Comparison of ENCODE assay signal across 9 cellular contexts in the genomic region with DNA sequence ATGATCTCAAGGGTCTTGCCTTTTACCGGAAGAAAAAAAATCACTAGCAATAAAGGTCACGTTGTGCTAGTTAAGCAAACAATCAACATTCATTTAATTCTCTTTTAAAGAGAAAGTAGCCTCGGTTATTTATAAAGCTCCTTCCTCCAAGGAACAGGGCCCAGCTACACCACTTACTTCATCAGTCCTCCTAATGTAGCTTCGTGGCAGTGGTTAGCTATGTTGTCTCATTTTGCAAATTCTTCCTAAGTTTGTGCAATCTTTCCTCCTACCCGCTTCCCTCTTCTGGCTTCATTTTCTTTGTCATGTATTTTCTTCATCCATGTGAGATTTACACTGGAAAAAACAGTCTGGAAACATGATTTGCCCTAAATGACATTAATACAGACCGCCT.
A peak's percentile ranks its signal among the peaks of the same experiment; 100 is the strongest.
DNase-seq lines count a peak whose midpoint lies in the region; TF ChIP-seq lines count a peak whose summit lies in the region.
"Had no signal": no experiment of that assay in that cellular context is flagged by ENCODE, and none has a peak within 500 bp of the region (broad histone marks: within the 10 kb centered on the region; RNA-seq: fewer than 3 reads in every experiment).

No MANE protein-coding gene starts in this region.

- no peak overlapping the region for H3K4me3 ChIP-seq in AG04449 (ENCODE audit: low read depth, low read length)
- no peak overlapping the region for H3K4me3 ChIP-seq in epithelial cell of esophagus (ENCODE audit: low read length)

- H3K27ac Mint-ChIP-seq in mesothelial cell of epicardium: peak overlapping the region; percentile 77
- no peak overlapping the region for H3K27ac Mint-ChIP-seq in T-helper 2 cell treated with Interferon-gamma antibody and Interleukin-4, amounts not matched to agents 5 μg/mL and 100 μg/mL, for 36 hours

- H3K4me3 Mint-ChIP-seq in mesothelial cell of epicardium: no peak overlapping the region
- no peak overlapping the region for H3K4me3 Mint-ChIP-seq in T-helper 2 cell treated with Interferon-gamma antibody and Interleukin-4, amounts not matched to agents 5 μg/mL and 100 μg/mL, for 36 hours

- TF ChIP-seq CTCF in AG04449 (IDR thresholded peaks at IDR 0.05; ENCODE audit: insufficient read depth, low read length, missing control alignments) (no peak), epithelial cell of esophagus (IDR thresholded peaks at IDR 0.05; ENCODE audit: insufficient read depth, low read depth, low read length, missing control alignments) (no peak), mesothelial cell of epicardium (IDR thresholded peaks at IDR 0.05; ENCODE audit: unreplicated experiment) (no peak)

- DNase-seq in AG04449 (ENCODE audit: low read depth, low spot score) (peak; percentile 70), NCI-H146 (lab: John Stamatoyannopoulos, UW) (peak; percentile 73), epithelial cell of esophagus (ENCODE audit: low read depth) (peak; percentile 26), mesothelial cell of epicardium (ENCODE audit: low spot score in 2 of 2, unreplicated experiment in 2 of 2) (no peak), activated gamma-delta T cell (lab: John Stamatoyannopoulos, UW) (no peak), NCI-H2196 (lab: John Stamatoyannopoulos, UW; ENCODE audit: unreplicated experiment) (no peak), OCI-M2 (lab: John Stamatoyannopoulos, UW; ENCODE audit: unreplicated experiment) (no peak)
- no peak for DNase-seq in T-helper 2 cell treated with Interferon-gamma antibody and Interleukin-4, amounts not matched to agents 5 μg/mL and 100 μg/mL, for 36 hours (ENCODE audit: low spot score)
- DNase-seq: midbrain had no signal

- CTCF ChIA-PET in AG04449 (lab: Yijun Ruan, JAX): no interaction called here

- peaks cover 37% of the 10 kb centered on the region for H3K4me1 Mint-ChIP-seq in mesothelial cell of epicardium
- H3K4me1 Mint-ChIP-seq in T-helper 2 cell treated with Interferon-gamma antibody and Interleukin-4, amounts not matched to agents 5 μg/mL and 100 μg/mL, for 36 hours (ENCODE audit: low read depth): no peaks in the 10 kb centered on the region

- H3K9me3 Mint-ChIP-seq in mesothelial cell of epicardium: no peaks in the 10 kb centered on the region
- peaks cover 12% of the 10 kb centered on the region for H3K9me3 Mint-ChIP-seq in T-helper 2 cell treated with Interferon-gamma antibody and Interleukin-4, amounts not matched to agents 5 μg/mL and 100 μg/mL, for 36 hours

- no peaks in the 10 kb centered on the region for H3K36me3 Mint-ChIP-seq in mesothelial cell of epicardium
- H3K36me3 Mint-ChIP-seq in T-helper 2 cell treated with Interferon-gamma antibody and Interleukin-4, amounts not matched to agents 5 μg/mL and 100 μg/mL, for 36 hours (ENCODE audit: low read depth): no peaks in the 10 kb centered on the region

- no peaks in the 10 kb centered on the region for H3K27me3 Mint-ChIP-seq in mesothelial cell of epicardium (ENCODE audit: low read depth)
- no peaks in the 10 kb centered on the region for H3K27me3 Mint-ChIP-seq in T-helper 2 cell treated with Interferon-gamma antibody and Interleukin-4, amounts not matched to agents 5 μg/mL and 100 μg/mL, for 36 hours (ENCODE audit: low read depth)

- POLR2A ChIA-PET in AG04449 (lab: Yijun Ruan, JAX): interaction anchor here (1.3 kb wide), 1 partner anchor 32 kb away, joined by 3 read pairs; no protein-coding TSS in a partner anchor

Comparison
In these comparisons a context has a peak if more than half of its experiments do, and no peak if none do; other contexts are left out.
1. DNase-seq: peak in AG04449 (single experiment), NCI-H146 (single experiment) and epithelial cell of esophagus (single experiment); none in mesothelial cell of epicardium (0 of 2), activated gamma-delta T cell (single experiment), NCI-H2196 (single experiment), OCI-M2 (single experiment) and T-helper 2 cell treated with Interferon-gamma antibody and Interleukin-4, amounts not matched to agents 5 μg/mL and 100 μg/mL, for 36 hours (single experiment).